ENCODE assay signal across 7 cellular contexts in the genomic region with DNA sequence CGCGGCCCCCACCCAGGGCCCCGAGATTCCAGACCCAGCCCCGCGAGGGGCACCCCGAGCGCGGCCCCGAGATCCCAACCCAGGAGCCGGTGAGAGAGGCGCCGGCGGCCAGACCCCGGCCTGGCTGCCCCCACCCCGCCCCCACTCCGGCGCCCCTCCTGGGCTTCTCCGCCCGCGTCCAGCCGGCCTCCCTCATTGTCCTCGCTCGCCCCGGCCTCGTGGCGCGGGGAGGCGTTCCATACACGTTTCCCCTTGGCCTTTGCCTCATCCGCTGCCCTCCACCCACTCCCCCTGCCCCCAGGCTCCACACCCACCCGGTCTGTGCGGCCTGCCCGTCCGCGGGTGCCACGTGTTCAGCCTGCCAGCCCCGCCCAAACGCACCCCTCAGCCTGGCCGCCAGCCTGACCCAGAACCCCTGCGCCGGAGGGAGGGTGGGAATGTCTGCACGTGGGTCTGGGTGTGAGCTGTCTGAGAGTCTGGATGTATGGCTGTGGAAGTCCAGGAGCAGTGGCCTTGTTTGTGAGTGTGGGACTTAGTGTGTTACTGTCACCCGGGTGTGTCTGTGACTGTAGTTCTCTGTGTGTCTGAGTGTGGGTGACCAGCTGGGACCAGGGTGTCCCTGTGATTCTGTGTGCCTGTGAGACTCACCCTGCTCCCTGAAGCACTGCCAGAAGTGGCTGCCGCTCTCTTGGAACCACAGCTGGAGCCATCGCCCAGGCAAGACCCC. TPM values are rescaled to one million over a fixed set of nuclear protein-coding genes. Genes with fewer than 3 reads are reported as not detected.
DNase-seq lines count a peak whose midpoint lies in the region; ATAC-seq and TF ChIP-seq lines count a peak whose summit lies in the region.

No MANE protein-coding gene starts in this region.

- H3K4me2 ChIP-seq in neural cell (ENCODE audit: low read length): peak overlapping the region; percentile 96

- peaks cover 40% of the 10 kb centered on the region for H3K79me2 ChIP-seq in neural cell (replicated peaks; ENCODE audit: insufficient read depth, low read length)

- no peak for TF ChIP-seq CTCF in GM06990 (IDR thresholded peaks at IDR 0.05; ENCODE audit: insufficient read depth, low read length, poor library complexity, severe bottlenecking)
- TF ChIP-seq CTCF in neural cell (IDR thresholded peaks at IDR 0.05; ENCODE audit: poor library complexity, severe bottlenecking): no peak

- H3K27me3 ChIP-seq in GM06990 (replicated peaks; ENCODE audit: control insufficient read depth, insufficient read depth, low read length): no peaks in the 10 kb centered on the region
- H3K27me3 ChIP-seq in neural cell (ENCODE audit: insufficient read depth, low read depth, low read length): no peaks in the 10 kb centered on the region

- H3F3A ChIP-seq in neural cell (ENCODE audit: insufficient read depth, low read length, poor library complexity, severe bottlenecking): no peaks in the 10 kb centered on the region

- H4K20me1 ChIP-seq in neural cell (ENCODE audit: insufficient read depth): peaks cover 3% of the 10 kb centered on the region

- TF ChIP-seq EP300 in neural cell (conservative IDR thresholded peaks at IDR 0.05; ENCODE audit: poor library complexity, severe bottlenecking): no peak

- H3K36me3 ChIP-seq in GM06990 (ENCODE audit: control insufficient read depth, insufficient read depth, low read length) (peaks cover 15% of the 10 kb centered on the region), neural cell (ENCODE audit: insufficient read depth, low read length) (no peaks in the 10 kb centered on the region)

- peak overlapping the region; percentile 77 for H3K9ac ChIP-seq in neural cell (ENCODE audit: low read length)

- H3K4me3 ChIP-seq in GM06990 (replicated peaks; ENCODE audit: low read depth, low read length) (peak overlapping the region; percentile 70), neural cell (ENCODE audit: low read length) (peak overlapping the region; percentile 91)
- H3K4me3 ChIP-seq in Jurkat, Clone E6-1 (ENCODE audit: low read length): peak overlapping the region; percentile 59

- H2AFZ ChIP-seq in neural cell (ENCODE audit: low read depth, low read length): peak overlapping the region; percentile 6

- ATAC-seq in GM19397 (IDR thresholded peaks at IDR 0.05; ENCODE audit: unreplicated experiment): no peak

- peak; percentile 64 for DNase-seq in GM06990 (ENCODE audit: extremely low read depth, insufficient read length)
- DNase-seq in Jurkat, Clone E6-1 (ENCODE audit: low read depth, low spot score): no peak
- DNase-seq in activated CD4-positive, alpha-beta T cell treated with anti-CD3 and anti-CD28 coated beads, Interleukin-2, amount 50 U/mL, for 48 hours: peak; percentile 47 to 54
- DNase-seq in fibroblast of gingiva (ENCODE audit: low read depth): peak; percentile 45
- no peak for DNase-seq in activated gamma-delta T cell (lab: John Stamatoyannopoulos, UW)

- no peak overlapping the region for H3K27ac ChIP-seq in neural cell (ENCODE audit: low read length)

- H3K9me3 ChIP-seq in neural cell (ENCODE audit: low read length): no peaks in the 10 kb centered on the region

- TF ChIP-seq RAD21 in neural cell (conservative IDR thresholded peaks at IDR 0.05): no peak

- no peaks in the 10 kb centered on the region for H3K9me2 ChIP-seq in neural cell (ENCODE audit: insufficient read depth, low read length)

TF ChIP-seq in neural cell, 6 proteins besides CTCF, POLR2A, EP300 and RAD21:
- TF ChIP-seq POLR2AphosphoS5 (IDR thresholded peaks at IDR 0.05) (peak; percentile 1), MXI1 (conservative IDR thresholded peaks at IDR 0.05; ENCODE audit: poor library complexity, severe bottlenecking) (peak; percentile 91), SMC3 (conservative IDR thresholded peaks at IDR 0.05; ENCODE audit: poor library complexity) (peak; percentile 21), TAF1 (IDR thresholded peaks at IDR 0.05; ENCODE audit: low read depth) (no peak)
- TF ChIP-seq, protein P1, sequence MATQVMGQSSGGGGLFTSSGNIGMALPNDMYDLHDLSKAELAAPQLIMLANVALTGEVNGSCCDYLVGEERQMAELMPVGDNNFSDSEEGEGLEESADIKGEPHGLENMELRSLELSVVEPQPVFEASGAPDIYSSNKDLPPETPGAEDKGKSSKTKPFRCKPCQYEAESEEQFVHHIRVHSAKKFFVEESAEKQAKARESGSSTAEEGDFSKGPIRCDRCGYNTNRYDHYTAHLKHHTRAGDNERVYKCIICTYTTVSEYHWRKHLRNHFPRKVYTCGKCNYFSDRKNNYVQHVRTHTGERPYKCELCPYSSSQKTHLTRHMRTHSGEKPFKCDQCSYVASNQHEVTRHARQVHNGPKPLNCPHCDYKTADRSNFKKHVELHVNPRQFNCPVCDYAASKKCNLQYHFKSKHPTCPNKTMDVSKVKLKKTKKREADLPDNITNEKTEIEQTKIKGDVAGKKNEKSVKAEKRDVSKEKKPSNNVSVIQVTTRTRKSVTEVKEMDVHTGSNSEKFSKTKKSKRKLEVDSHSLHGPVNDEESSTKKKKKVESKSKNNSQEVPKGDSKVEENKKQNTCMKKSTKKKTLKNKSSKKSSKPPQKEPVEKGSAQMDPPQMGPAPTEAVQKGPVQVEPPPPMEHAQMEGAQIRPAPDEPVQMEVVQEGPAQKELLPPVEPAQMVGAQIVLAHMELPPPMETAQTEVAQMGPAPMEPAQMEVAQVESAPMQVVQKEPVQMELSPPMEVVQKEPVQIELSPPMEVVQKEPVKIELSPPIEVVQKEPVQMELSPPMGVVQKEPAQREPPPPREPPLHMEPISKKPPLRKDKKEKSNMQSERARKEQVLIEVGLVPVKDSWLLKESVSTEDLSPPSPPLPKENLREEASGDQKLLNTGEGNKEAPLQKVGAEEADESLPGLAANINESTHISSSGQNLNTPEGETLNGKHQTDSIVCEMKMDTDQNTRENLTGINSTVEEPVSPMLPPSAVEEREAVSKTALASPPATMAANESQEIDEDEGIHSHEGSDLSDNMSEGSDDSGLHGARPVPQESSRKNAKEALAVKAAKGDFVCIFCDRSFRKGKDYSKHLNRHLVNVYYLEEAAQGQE (IDR thresholded peaks at IDR 0.05; ENCODE audit: borderline replicate concordance): no peak
TF ChIP-seq in neural cell: peak in this region for 3.

RNA-seq across cellular contexts. Expression of gene B4GALT2, which starts 0.7 kb away (rescaled TPM):
- polyA plus RNA-seq in Jurkat, Clone E6-1 (2012; ENCODE audit: insufficient read depth, insufficient read length): 25.9 TPM
- polyA plus RNA-seq in neural cell: 129 and 147 TPM in 2 replicates
- 117 and 141 TPM in 2 replicates for polyA minus RNA-seq in neural cell

RNA-seq across cellular contexts. Expression of gene ATP6V0B, which starts 4.9 kb away (rescaled TPM):
- polyA plus RNA-seq in Jurkat, Clone E6-1 (2012; ENCODE audit: insufficient read depth, insufficient read length): 168 TPM
- 580 and 705 TPM in 2 replicates for polyA plus RNA-seq in neural cell
- 239 and 250 TPM in 2 replicates for polyA minus RNA-seq in neural cell

RNA-seq across cellular contexts. Expression of gene DPH2, which starts 9.9 kb away (rescaled TPM):
- 55.8 TPM for polyA plus RNA-seq in Jurkat, Clone E6-1 (2012; ENCODE audit: insufficient read depth, insufficient read length)
- 26.0 and 29.2 TPM in 2 replicates for polyA plus RNA-seq in neural cell
- polyA minus RNA-seq in neural cell: 13.1 and 16.3 TPM in 2 replicates

RNA-seq across cellular contexts. Expression of gene CCDC24, which starts 11.7 kb away (rescaled TPM):
- polyA plus RNA-seq in Jurkat, Clone E6-1 (2012; ENCODE audit: insufficient read depth, insufficient read length): 4.7 TPM
- 16.3 and 16.5 TPM in 2 replicates for polyA plus RNA-seq in neural cell
- 3.2 and 4.2 TPM in 2 replicates for polyA minus RNA-seq in neural cell

RNA-seq across cellular contexts. Expression of gene IPO13, which starts 32.9 kb away (rescaled TPM):
- polyA plus RNA-seq in Jurkat, Clone E6-1 (2012; ENCODE audit: insufficient read depth, insufficient read length): 25.8 TPM
- 29.8 and 38.4 TPM in 2 replicates for polyA plus RNA-seq in neural cell
- 36.6 and 39.0 TPM in 2 replicates for polyA minus RNA-seq in neural cell

Comparison
In these comparisons a context has a peak if more than half of its experiments do, and no peak if none do; other contexts are left out.
1. DNase-seq: peak in GM06990 (single experiment), activated CD4-positive, alpha-beta T cell treated with anti-CD3 and anti-CD28 coated beads, Interleukin-2, amount 50 U/mL, for 48 hours (2 of 2) and fibroblast of gingiva (single experiment); none in Jurkat, Clone E6-1 (single experiment) and activated gamma-delta T cell (single experiment).
2. Peak in every context shown above with its lines, with median percentiles within 50 percentile points of each other: H3K4me3 ChIP-seq.